Comparison of ENCODE assay signal across 8 cellular contexts in genomic region chr18:46332956-46333355, GRCh38.
A peak's percentile ranks its signal among the peaks of the same experiment; 100 is the strongest.
DNase-seq lines count a peak whose midpoint lies in the region; ATAC-seq and TF ChIP-seq lines count a peak whose summit lies in the region.

No MANE protein-coding gene starts in this region.

- TF ChIP-seq CTCF in body of pancreas (IDR thresholded peaks at IDR 0.05) (no peak), lower lobe of right lung (IDR thresholded peaks at IDR 0.05) (no peak), gastroesophageal sphincter (IDR thresholded peaks at IDR 0.05) (no peak), omental fat pad (IDR thresholded peaks at IDR 0.05) (no peak)

- intact Hi-C loops in body of pancreas (cut with DNase I) (no loop called here), lower lobe of right lung (cut with DNase I) (no loop called here)

- peak; percentile 52 for ATAC-seq in body of pancreas
- peak in 1 of 2 donors; percentile 11 for ATAC-seq in lower lobe of right lung
- ATAC-seq in gastroesophageal sphincter: no peak
- no peak for ATAC-seq in omental fat pad (ENCODE audit: low FRiP score)

- H3K4me1 ChIP-seq in body of pancreas (peaks cover 20% of the 10 kb centered on the region), lower lobe of right lung (peaks cover 16% of the 10 kb centered on the region), gastroesophageal sphincter (peaks cover 2 to 36% (median 12%) of the 10 kb centered on the region in 3 donors)

- TF ChIP-seq POLR2A in body of pancreas (IDR thresholded peaks at IDR 0.05) (no peak), gastroesophageal sphincter (IDR thresholded peaks at IDR 0.05) (no peak)

- H3K27me3 Mint-ChIP-seq in activated naive CD4-positive, alpha-beta T cell treated with anti-CD3 and anti-CD28 coated beads, Interleukin-2, amount 50 U/mL, for 24 hours: peaks cover 29% of the 10 kb centered on the region

- WGBS in body of pancreas, 2 donors: 18 to 22% methylated on average over 6 to 9 of the region's 9 CpGs
- WGBS in gastroesophageal sphincter (ENCODE audit: low coverage in 1 of 2), 2 donors: 85% methylated on average over 4 of the region's 9 CpGs; no CpG with 5 or more reads in 1 of the 2 donors

- H3K4me3 ChIP-seq in body of pancreas (no peak overlapping the region), lower lobe of right lung (peak overlapping the region; percentile 54), gastroesophageal sphincter (peak overlapping the region in 1 of 2 donors; percentile 67)

- no peaks in the 10 kb centered on the region for H3K36me3 Mint-ChIP-seq in activated naive CD4-positive, alpha-beta T cell treated with anti-CD3 and anti-CD28 coated beads, Interleukin-2, amount 50 U/mL, for 24 hours

- no peak for TF ChIP-seq EP300 in gastroesophageal sphincter (IDR thresholded peaks at IDR 0.05)

- DNase-seq in activated naive CD4-positive, alpha-beta T cell (lab: John Stamatoyannopoulos, UW): no peak
- DNase-seq in body of pancreas: peak; percentile 17 to 72 (median 50)
- DNase-seq in lower lobe of right lung: no peak
- peak; percentile 67 for DNase-seq in ureter (ENCODE audit: low spot score)
- no peak for DNase-seq in omental fat pad (ENCODE audit: low spot score)
- no peak for DNase-seq in CD1c-positive myeloid dendritic cell (ENCODE audit: extremely low spot score)

- no peaks in the 10 kb centered on the region for H3K9me3 ChIP-seq in body of pancreas
- no peaks in the 10 kb centered on the region for H3K9me3 ChIP-seq in lower lobe of right lung
- no peaks in the 10 kb centered on the region for H3K9me3 ChIP-seq in gastroesophageal sphincter

- H3K27ac ChIP-seq in body of pancreas (no peak overlapping the region), lower lobe of right lung (no peak overlapping the region), gastroesophageal sphincter (no peak overlapping the region)

- H3K27ac Mint-ChIP-seq in activated naive CD4-positive, alpha-beta T cell treated with anti-CD3 and anti-CD28 coated beads, Interleukin-2, amount 50 U/mL, for 24 hours: no peak overlapping the region

- peak overlapping the region; percentile 58 for H3K4me3 Mint-ChIP-seq in activated naive CD4-positive, alpha-beta T cell treated with anti-CD3 and anti-CD28 coated beads, Interleukin-2, amount 50 U/mL, for 24 hours

- no peaks in the 10 kb centered on the region for H3K27me3 ChIP-seq in body of pancreas
- peaks cover 37% of the 10 kb centered on the region for H3K27me3 ChIP-seq in lower lobe of right lung (ENCODE audit: low read depth)
- peaks cover 4% of the 10 kb centered on the region for H3K27me3 ChIP-seq in gastroesophageal sphincter

- H3K36me3 ChIP-seq in body of pancreas (replicated peaks in 1 of 2; ENCODE audit: insufficient read depth in 1 of 2, low read depth in 2 of 2): no peaks in the 10 kb centered on the region
- no peaks in the 10 kb centered on the region for H3K36me3 ChIP-seq in lower lobe of right lung
- no peaks in the 10 kb centered on the region for H3K36me3 ChIP-seq in gastroesophageal sphincter

- no peaks in the 10 kb centered on the region for H3K9me3 Mint-ChIP-seq in activated naive CD4-positive, alpha-beta T cell treated with anti-CD3 and anti-CD28 coated beads, Interleukin-2, amount 50 U/mL, for 24 hours

- peaks cover 21% of the 10 kb centered on the region for H3K4me1 Mint-ChIP-seq in activated naive CD4-positive, alpha-beta T cell treated with anti-CD3 and anti-CD28 coated beads, Interleukin-2, amount 50 U/mL, for 24 hours

Comparison
In these comparisons a context has a peak if more than half of its experiments do, and no peak if none do; other contexts are left out.
1. DNase-seq: peak in body of pancreas (4 of 4) and ureter (single experiment); none in activated naive CD4-positive, alpha-beta T cell (0 of 4), lower lobe of right lung (single experiment), omental fat pad (single experiment) and CD1c-positive myeloid dendritic cell (single experiment).